21 cellular contexts compared by ENCODE assay signal in genomic region chrX:74284391-74284952, GRCh38. TPM values are rescaled to one million over a fixed set of nuclear protein-coding genes. Genes with fewer than 3 reads are reported as not detected.
DNase-seq lines count a peak whose midpoint lies in the region; ATAC-seq and TF ChIP-seq lines count a peak whose summit lies in the region.
"Had no signal": no experiment of that assay in that cellular context is flagged by ENCODE, and none has a peak within 500 bp of the region (broad histone marks: within the 10 kb centered on the region; RNA-seq: fewer than 3 reads in every experiment).

No MANE protein-coding gene starts in this region.

- intact Hi-C loops in gastrocnemius medialis (cut with DNase I; ENCODE audit: low total_unique reads) = no loop called here
- intact Hi-C loops in Right ventricle myocardium inferior (cut with DNase I) = no loop called here

- H3K9me3 ChIP-seq in HAP-1 = no peaks in the 10 kb centered on the region
- no peaks in the 10 kb centered on the region for H3K9me3 ChIP-seq in Loucy (ENCODE audit: insufficient read depth, low read depth, low read length)
- no peaks in the 10 kb centered on the region for H3K9me3 ChIP-seq in endodermal cell (ENCODE audit: control insufficient read depth, low read length)
- no peaks in the 10 kb centered on the region for H3K9me3 ChIP-seq in gastrocnemius medialis
- H3K9me3 ChIP-seq: Caco-2 had no signal

- H4K20me1 ChIP-seq in Loucy (ENCODE audit: insufficient read depth, low read length, poor library complexity, severe bottlenecking) = peaks cover 28% of the 10 kb centered on the region

- in situ Hi-C loops in HAP-1 (cut with MboI; ENCODE audit: low sequenced_read_pairs) (no loop called here), gastrocnemius medialis (cut with MboI; ENCODE audit: low sequenced_read_pairs in 4 of 4) (no loop called here)

- H3K36me3 ChIP-seq in HAP-1 (replicated peaks) (peaks cover 61% of the 10 kb centered on the region), Loucy (ENCODE audit: insufficient read depth, low read length) (peaks cover 25% of the 10 kb centered on the region; the same call in 1 of the 2 replicates), endodermal cell (ENCODE audit: control insufficient read depth, insufficient read depth, low read length) (peaks cover 80% of the 10 kb centered on the region), gastrocnemius medialis (peaks cover 0 to 15% of the 10 kb centered on the region in 2 donors)

- DNase-seq in HAP-1 (ENCODE audit: low spot score in 2 of 2) (peak; percentile 68 to 93), endodermal cell (no peak), gastrocnemius medialis (no peak), Right ventricle myocardium inferior (ENCODE audit: missing footprints) (no peak), activated gamma-delta T cell treated with Interleukin-2 at 50 U/mL for 16 hours (no peak)
- DNase-seq: Caco-2; CD4-positive, alpha-beta T cell; GDM1; GM23248; NCI-H1105 treated with DMSO at 0.1 percent for 48 hours; NCI-H1694 treated with DMSO at 0.1 percent for 48 hours; NK-92 treated with Interleukin-12 subunit alpha and Interleukin-12 subunit beta, amount 100 ng/mL, for 24 hours; Right ventricle myocardium superior had no signal

- H3K79me2 ChIP-seq in Loucy (ENCODE audit: insufficient read depth, low read length) = peaks cover 68% of the 10 kb centered on the region

- H3K27ac Mint-ChIP-seq in endodermal cell = peak overlapping the region; percentile 14
- H3K27ac Mint-ChIP-seq: CD4-positive, alpha-beta T cell had no signal

- no peaks in the 10 kb centered on the region for H3K27me3 Mint-ChIP-seq in endodermal cell (ENCODE audit: insufficient read depth)
- H3K27me3 Mint-ChIP-seq: CD4-positive, alpha-beta T cell had no signal

- no peaks in the 10 kb centered on the region for H3K27me3 ChIP-seq in HAP-1 (ENCODE audit: low read depth)
- H3K27me3 ChIP-seq in Loucy (ENCODE audit: insufficient read depth, low read length, poor library complexity, severe bottlenecking) = no peaks in the 10 kb centered on the region
- H3K27me3 ChIP-seq in endodermal cell (ENCODE audit: control insufficient read depth, insufficient read depth, low read length, poor library complexity, severe bottlenecking) = no peaks in the 10 kb centered on the region
- H3K27me3 ChIP-seq in gastrocnemius medialis = no peaks in the 10 kb centered on the region

- H3K4me1 ChIP-seq in HAP-1 = peaks cover 43% of the 10 kb centered on the region
- peaks cover 22% of the 10 kb centered on the region for H3K4me1 ChIP-seq in Loucy (ENCODE audit: insufficient read depth, low read length, poor library complexity, severe bottlenecking)
- H3K4me1 ChIP-seq in endodermal cell (ENCODE audit: control insufficient read depth, insufficient read depth, low read length) = peaks cover 3% of the 10 kb centered on the region
- H3K4me1 ChIP-seq in gastrocnemius medialis = peaks cover 14 to 30% of the 10 kb centered on the region in 2 donors
- H3K4me1 ChIP-seq: Caco-2 had no signal

- H2AFZ ChIP-seq in Loucy (ENCODE audit: low read length) = no peak overlapping the region
- H2AFZ ChIP-seq: GM23248 had no signal

- H3K36me3 Mint-ChIP-seq in endodermal cell (ENCODE audit: low read depth) = peaks cover 71% of the 10 kb centered on the region

- 0 to 40% methylated on average over 1 of the region's 1 CpG for WGBS in endodermal cell (ENCODE audit: insufficient coverage in 1 of 2, insufficient read length in 1 of 2), 2 experiments

- H3F3A ChIP-seq in Loucy (ENCODE audit: low read depth) = no peaks in the 10 kb centered on the region

- no peak overlapping the region for H3K4me3 Mint-ChIP-seq in endodermal cell
- H3K4me3 Mint-ChIP-seq: CD4-positive, alpha-beta T cell had no signal

- H3K4me2 ChIP-seq in Loucy (ENCODE audit: low read depth, low read length, poor library complexity, severe bottlenecking) = peak overlapping the region; percentile 24
- H3K4me2 ChIP-seq: A549 had no signal

- TF ChIP-seq CTCF in Loucy (conservative IDR thresholded peaks at IDR 0.05; ENCODE audit: low read length) (no peak), endodermal cell (conservative IDR thresholded peaks at IDR 0.05) (no peak), gastrocnemius medialis (IDR thresholded peaks at IDR 0.05 in 4 of 5, conservative IDR thresholded peaks at IDR 0.05 in 1 of 5) (no peak)

- peaks cover 43% of the 10 kb centered on the region for H3K4me1 Mint-ChIP-seq in endodermal cell

- ATAC-seq in gastrocnemius medialis (no peak), Right ventricle myocardium inferior (no peak), GM18858 (IDR thresholded peaks at IDR 0.05; ENCODE audit: unreplicated experiment) (no peak)
- ATAC-seq: A549, K562 had no signal

- no peaks in the 10 kb centered on the region for H3K9me3 Mint-ChIP-seq in endodermal cell
- H3K9me3 Mint-ChIP-seq: CD4-positive, alpha-beta T cell had no signal

- H3K9me2 ChIP-seq in Loucy (replicated peaks; ENCODE audit: low read depth, low read length) = no peaks in the 10 kb centered on the region

- H3K9ac ChIP-seq in Loucy (ENCODE audit: low read depth, low read length, poor library complexity, severe bottlenecking) = no peak overlapping the region
- H3K9ac ChIP-seq in endodermal cell (ENCODE audit: extremely low read depth, low read length, poor library complexity, severe bottlenecking) = no peak overlapping the region
- H3K9ac ChIP-seq: GM23248 had no signal

- no peak overlapping the region for H3K4me3 ChIP-seq in HAP-1
- H3K4me3 ChIP-seq in Loucy (ENCODE audit: low read length, poor library complexity, severe bottlenecking) = no peak overlapping the region
- H3K4me3 ChIP-seq in endodermal cell (ENCODE audit: low read length) = no peak overlapping the region
- no peak overlapping the region for H3K4me3 ChIP-seq in gastrocnemius medialis
- H3K4me3 ChIP-seq: A549, GM23248, K562 had no signal

- H3K27ac ChIP-seq in endodermal cell (ENCODE audit: low read depth, low read length) (no peak overlapping the region), gastrocnemius medialis (peak overlapping the region; percentile 7 to 98 (median 82))
- H3K27ac ChIP-seq: A549, GM23248, HL-60 had no signal

- no peak for TF ChIP-seq POLR2A in gastrocnemius medialis (IDR thresholded peaks at IDR 0.05)

RNA-seq across cellular contexts. Expression of gene ZCCHC13, which starts 19.5 kb away (rescaled TPM):
- total RNA-seq in endodermal cell (not detected), gastrocnemius medialis (not detected), Right ventricle myocardium inferior (not detected)
- polyA plus RNA-seq in endodermal cell (2013, experiment 1 of 2) = not detected
- not detected for polyA plus RNA-seq in endodermal cell (2013, experiment 2 of 2)
- total RNA-seq: Caco-2; CD4-positive, alpha-beta T cell; GM23248; HT1080; K562; NCI-H460; Right ventricle myocardium superior had no signal
- polyA plus RNA-seq: A549, BJ, GM23248, K562 had no signal

Comparison
In these comparisons a context has a peak if more than half of its experiments do, and no peak if none do; other contexts are left out.
1. DNase-seq: peak in HAP-1 (2 of 2); none in endodermal cell (single experiment), gastrocnemius medialis (0 of 2), Right ventricle myocardium inferior (single experiment) and activated gamma-delta T cell treated with Interleukin-2 at 50 U/mL for 16 hours (single experiment).